Comparison of ENCODE assay signal across 10 cellular contexts in genomic region chr1:187476671-187477070, GRCh38.
DNase-seq lines count a peak whose midpoint lies in the region; FAIRE-seq and TF ChIP-seq lines count a peak whose summit lies in the region.
"Had no signal": no experiment of that assay in that cellular context is flagged by ENCODE, and none has a peak within 500 bp of the region (broad histone marks: within the 10 kb centered on the region; RNA-seq: fewer than 3 reads in every experiment).

No MANE protein-coding gene starts in this region.

- H2BK15ac ChIP-seq in mesenchymal stem cell (ENCODE audit: low read depth, poor library complexity, severe bottlenecking), result no peak overlapping the region

- in situ Hi-C loops in GM23248 (cut with MboI), result no loop called here
- in situ Hi-C loops in astrocyte of the cerebellum (cut with HindIII; ENCODE audit: low sequenced_read_pairs), result no loop called here

- TF ChIP-seq CTCF in astrocyte of the cerebellum (IDR thresholded peaks at IDR 0.05; ENCODE audit: low read depth, low read length, missing control alignments), result peak; percentile 1

- no peaks in the 10 kb centered on the region; the same call in 1 of the 2 replicates for H4K20me1 ChIP-seq in GM23248 (ENCODE audit: insufficient read depth)

- no peaks in the 10 kb centered on the region for H3F3A ChIP-seq in GM23248 (ENCODE audit: insufficient read depth)

- H3K79me1 ChIP-seq in mesenchymal stem cell (replicated peaks; ENCODE audit: low read length, poor library complexity, severe bottlenecking), result no peaks in the 10 kb centered on the region

- H3K36me3 ChIP-seq in GM23248 (ENCODE audit: low read depth), result no peaks in the 10 kb centered on the region
- no peaks in the 10 kb centered on the region for H3K36me3 ChIP-seq in mesenchymal stem cell (ENCODE audit: control insufficient read depth in 1 of 2, insufficient read depth in 2 of 2, low read depth in 1 of 2, low read length in 2 of 2)
- H3K36me3 ChIP-seq in small intestine (ENCODE audit: control insufficient read depth in 2 of 2, insufficient read depth in 2 of 2, low read length in 2 of 2), result no peaks in the 10 kb centered on the region
- H3K36me3 ChIP-seq: lower lobe of right lung had no signal

- no peak overlapping the region for H4K91ac ChIP-seq in mesenchymal stem cell (ENCODE audit: low read length)

- H3K23ac ChIP-seq in mesenchymal stem cell (ENCODE audit: low read length in 2 of 2), result no peak overlapping the region

- H3K4ac ChIP-seq in mesenchymal stem cell (ENCODE audit: low read depth in 1 of 2, low read length in 2 of 2), result no peak overlapping the region

- no peak overlapping the region for H4K8ac ChIP-seq in mesenchymal stem cell (ENCODE audit: low read length)

- WGBS in GM23248 (ENCODE audit: low coverage in 1 of 2, low lambda C conversion rate in 2 of 2, missing lambda C conversion rate in 2 of 2), 2 experiments, result 72 to 80% methylated on average over 3 of the region's 3 CpGs
- whole genome bisulfite sequencing in mesenchymal stem cell, result 100% methylated on average over 1 of the region's 3 CpGs
- WGBS in small intestine, 3 donors, result 71 to 75% (median 74%) methylated on average over 3 of the region's 3 CpGs

- no peak for FAIRE-seq in small intestine (lab: Jason Lieb, UNC)

- H3K27me3 ChIP-seq in GM23248 (replicated peaks; ENCODE audit: insufficient read depth) (no peaks in the 10 kb centered on the region), mesenchymal stem cell (ENCODE audit: control insufficient read depth in 1 of 2, insufficient read depth in 1 of 2, low read length in 2 of 2) (no peaks in the 10 kb centered on the region), small intestine (ENCODE audit: control insufficient read depth in 2 of 2, insufficient read depth in 2 of 2, low read length in 2 of 2) (no peaks in the 10 kb centered on the region)

- H3K79me2 ChIP-seq in GM23248 (ENCODE audit: insufficient read depth), result no peaks in the 10 kb centered on the region

- H2AFZ ChIP-seq in GM23248 (no peak overlapping the region), mesenchymal stem cell (ENCODE audit: low read depth, low read length) (no peak overlapping the region)

- H3K9ac ChIP-seq in GM23248 (no peak overlapping the region), mesenchymal stem cell (ENCODE audit: low read length) (no peak overlapping the region)

- H3K9me3 ChIP-seq in GM23248 (ENCODE audit: low read depth) (no peaks in the 10 kb centered on the region), mesenchymal stem cell (ENCODE audit: control insufficient read depth, low read length) (no peaks in the 10 kb centered on the region), small intestine (ENCODE audit: control insufficient read depth, low read depth) (no peaks in the 10 kb centered on the region)
- H3K9me3 ChIP-seq: lower lobe of right lung had no signal

- H3K4me1 ChIP-seq in GM23248 (ENCODE audit: insufficient read depth) (peaks cover 3% of the 10 kb centered on the region; the same call in 1 of the 2 replicates), mesenchymal stem cell (ENCODE audit: control insufficient read depth, insufficient read depth, low read depth, low read length) (peaks cover 2% of the 10 kb centered on the region), small intestine (ENCODE audit: control insufficient read depth in 2 of 2, insufficient read depth in 1 of 2, low read depth in 1 of 2, low read length in 1 of 2) (no peaks in the 10 kb centered on the region)
- H3K4me1 ChIP-seq: lower lobe of right lung had no signal

- no peak overlapping the region for H2AK5ac ChIP-seq in mesenchymal stem cell (ENCODE audit: low read length, severe bottlenecking)

- no peak overlapping the region for H2BK120ac ChIP-seq in mesenchymal stem cell (ENCODE audit: low read depth, low read length)

- H3K4me2 ChIP-seq in GM23248 (ENCODE audit: unreplicated experiment) (no peak overlapping the region), mesenchymal stem cell (ENCODE audit: low read length, poor library complexity, severe bottlenecking) (no peak overlapping the region)

- no peak overlapping the region for H2BK12ac ChIP-seq in mesenchymal stem cell (ENCODE audit: low read length in 2 of 2)

- H3K18ac ChIP-seq in mesenchymal stem cell (ENCODE audit: low read depth in 1 of 2, low read length in 2 of 2), result no peak overlapping the region

- H3K4me3 ChIP-seq in GM23248 (no peak overlapping the region), astrocyte of the cerebellum (ENCODE audit: low read depth, low read length) (no peak overlapping the region), mesenchymal stem cell (ENCODE audit: insufficient read depth in 1 of 2, low read depth in 1 of 2, low read length in 2 of 2) (no peak overlapping the region), small intestine (ENCODE audit: low read depth in 1 of 2, low read length in 2 of 2) (no peak overlapping the region)
- H3K4me3 ChIP-seq: lower lobe of right lung had no signal

- H3K27ac ChIP-seq in GM23248 (no peak overlapping the region), mesenchymal stem cell (ENCODE audit: low read length, poor library complexity, severe bottlenecking) (no peak overlapping the region), small intestine (ENCODE audit: low read depth in 1 of 2, low read length in 1 of 2) (no peak overlapping the region)
- H3K27ac ChIP-seq: lower lobe of right lung had no signal

- H2BK5ac ChIP-seq in mesenchymal stem cell (ENCODE audit: low read depth, low read length, poor library complexity, severe bottlenecking), result no peak overlapping the region

- no peak overlapping the region for H3K14ac ChIP-seq in mesenchymal stem cell (ENCODE audit: low read length in 2 of 2)

- H3K9me2 ChIP-seq in GM23248 (ENCODE audit: insufficient read depth), result no peaks in the 10 kb centered on the region

- DNase-seq in GM23248 (peak; percentile 40), NAMALWA (ENCODE audit: low spot score) (peak; percentile 29), astrocyte of the cerebellum (ENCODE audit: low read depth) (peak; percentile 3), mesenchymal stem cell (peak; percentile 19), EL (no peak), small intestine (no peak)
- DNase-seq in activated CD8-positive, alpha-beta memory T cell treated with anti-CD3 and anti-CD28 coated beads, Interleukin-2, amount 50 U/mL, for 48 hours, result no peak
- DNase-seq: activated CD4-positive, alpha-beta T cell treated with anti-CD3 and anti-CD28 coated beads for 48 hours; activated naive CD8-positive, alpha-beta T cell treated with anti-CD3 and anti-CD28 coated beads for 36 hours; lower lobe of right lung had no signal

Comparison
In these comparisons a context has a peak if more than half of its experiments do, and no peak if none do; other contexts are left out.
1. DNase-seq: peak in GM23248 (single experiment), NAMALWA (single experiment), astrocyte of the cerebellum (single experiment) and mesenchymal stem cell (single experiment); none in EL (single experiment), activated CD8-positive, alpha-beta memory T cell treated with anti-CD3 and anti-CD28 coated beads, Interleukin-2, amount 50 U/mL, for 48 hours (single experiment) and small intestine (single experiment).